8 cellular contexts compared by ENCODE assay signal in genomic region chr6:5004373-5005037, GRCh38. TPM values are rescaled to one million over a fixed set of nuclear protein-coding genes. Genes with fewer than 3 reads are reported as not detected.
DNase-seq lines count a peak whose midpoint lies in the region; ATAC-seq, FAIRE-seq and TF ChIP-seq lines count a peak whose summit lies in the region.

No MANE protein-coding gene starts in this region.

- H3K9me3 ChIP-seq in A549 (no peaks in the 10 kb centered on the region), HCT116 (ENCODE audit: control insufficient read depth in 1 of 2, insufficient read depth in 1 of 2, low read depth in 1 of 2, low read length in 2 of 2) (no peaks in the 10 kb centered on the region), HepG2 (ENCODE audit: low read length) (no peaks in the 10 kb centered on the region), upper lobe of left lung (no peaks in the 10 kb centered on the region)

- H3K79me2 ChIP-seq in HCT116 (ENCODE audit: insufficient read depth, low read length) (no peaks in the 10 kb centered on the region; the same call in 1 of the 2 replicates), HepG2 (ENCODE audit: insufficient read depth, low read length) (peaks cover 7% of the 10 kb centered on the region)

- ATAC-seq in A549 (peak; percentile 13 to 25; a peak in 5 of 6 replicates), HCT116 (peak; percentile 1; the same call in 1 of the 2 replicates), HepG2 (no peak; the same call in 2 of the 3 replicates), upper lobe of left lung (ENCODE audit: low FRiP score in 2 of 2) (no peak)

- POLR2A ChIA-PET in A549 (lab: Yijun Ruan, JAX) = interaction anchor here (1.5 kb wide), 1 partner anchor 121 kb away, joined by 3 read pairs; no protein-coding TSS in a partner anchor
- POLR2A ChIA-PET in HCT116 (lab: Charles Lee) = interaction anchor here (1.3 kb wide), 1 partner anchor 26 kb away, joined by 3 read pairs; no protein-coding TSS in a partner anchor
- POLR2A ChIA-PET in HepG2 (lab: Yijun Ruan, JAX) = interaction anchor here (1.0 to 2.3 kb wide), 8 partner anchors 9 to 228 kb away, joined by 3 to 26 read pairs (median 7); partner anchors contain the start of gene CDYL

- H3K4me3 ChIP-seq in A549 (peak overlapping the region; percentile 66), HCT116 (replicated peaks in 1 of 2; ENCODE audit: low read depth in 1 of 2, low read length in 2 of 2) (peak overlapping the region; percentile 74 to 87), HepG2 (replicated peaks in 1 of 3; ENCODE audit: insufficient read depth in 1 of 3, low read depth in 2 of 3, low read length in 3 of 3) (peak overlapping the region; percentile 65 to 80 (median 68)), upper lobe of left lung (peak overlapping the region; percentile 60 to 78 (median 66))

- H3K9me3 Mint-ChIP-seq in activated naive CD8-positive, alpha-beta T cell treated with anti-CD3 and anti-CD28 coated beads for 36 hours = no peaks in the 10 kb centered on the region

- H3K4me2 ChIP-seq in A549 (peak overlapping the region; percentile 86), HCT116 (ENCODE audit: low read length) (peak overlapping the region; percentile 98), HepG2 (ENCODE audit: low read depth, low read length) (peak overlapping the region; percentile 94)

- no peaks in the 10 kb centered on the region for H3K9me2 ChIP-seq in HCT116 (ENCODE audit: insufficient read depth)

- H3K9ac ChIP-seq in HCT116 (ENCODE audit: low read length) = peak overlapping the region; percentile 73
- H3K9ac ChIP-seq in HepG2 (ENCODE audit: insufficient read depth, low read depth, low read length) = peak overlapping the region; percentile 87

- TF ChIP-seq EP300 in A549 (IDR thresholded peaks at IDR 0.05) (no peak), HepG2 (IDR thresholded peaks at IDR 0.05; ENCODE audit: low read depth in 2 of 2, low read length in 2 of 2) (peak in 1 of 2 experiments; percentile 69; a peak in 2 of 4 replicates), HepG2 (CRISPR knock-in tag; IDR thresholded peaks at IDR 0.05; ENCODE audit: borderline replicate concordance) (peak; percentile 26; the same call in 1 of the 2 replicates), upper lobe of left lung (IDR thresholded peaks at IDR 0.05) (no peak)

- H3K4me1 ChIP-seq in A549 (peaks cover 4% of the 10 kb centered on the region; the same call in 1 of the 3 replicates), HCT116 (ENCODE audit: control insufficient read depth in 1 of 2, insufficient read depth in 2 of 2, low read length in 2 of 2) (peaks cover 0 to 17% of the 10 kb centered on the region in 2 experiments; a peak in 2 of 4 replicates), HepG2 (ENCODE audit: insufficient read depth, low read length) (peaks cover 38% of the 10 kb centered on the region), upper lobe of left lung (peaks cover 0 to 7% (median 5%) of the 10 kb centered on the region in 4 donors)

- H3K27ac Mint-ChIP-seq in activated naive CD8-positive, alpha-beta T cell treated with anti-CD3 and anti-CD28 coated beads for 36 hours = peak overlapping the region; percentile 98

- RAD21 ChIA-PET in HCT116 (lab: Charles Lee; ENCODE audit: low non-redundant PET in 1 of 2, low total read pairs in 2 of 2, uncharacterized antibody in 2 of 2, unreplicated experiment in 2 of 2) = no interaction called here

- H3K36me3 Mint-ChIP-seq in activated naive CD8-positive, alpha-beta T cell treated with anti-CD3 and anti-CD28 coated beads for 36 hours = peaks cover 20% of the 10 kb centered on the region

- peaks cover 12% of the 10 kb centered on the region for H3K4me1 Mint-ChIP-seq in activated naive CD8-positive, alpha-beta T cell treated with anti-CD3 and anti-CD28 coated beads for 36 hours

- peak overlapping the region; percentile 95 for H3K4me3 Mint-ChIP-seq in activated naive CD8-positive, alpha-beta T cell treated with anti-CD3 and anti-CD28 coated beads for 36 hours

- in situ Hi-C loops in HepG2 (cut with HindIII; ENCODE audit: extremely low pct_ligation_motif_present, low pct_unique_long_range_greater_than_20kb) = no loop called here

- peak overlapping the region; percentile 99 for H2AFZ ChIP-seq in HCT116 (ENCODE audit: low read depth, low read length, poor library complexity, severe bottlenecking)
- peak overlapping the region; percentile 11 for H2AFZ ChIP-seq in HepG2 (ENCODE audit: low read length)

- intact Hi-C loops in HCT116 (cut with micrococcal nuclease) = no loop called here
- intact Hi-C loops in HepG2 (cut with micrococcal nuclease; ENCODE audit: unreplicated experiment) = loop anchor here (1.0 kb wide), 2 partner anchors 13 to 26 kb away; no protein-coding TSS in a partner anchor

- H3K27me3 ChIP-seq in HCT116 (ENCODE audit: insufficient read depth, low read length) = no peaks in the 10 kb centered on the region
- no peaks in the 10 kb centered on the region for H3K27me3 ChIP-seq in HepG2 (ENCODE audit: control insufficient read depth in 1 of 2, insufficient read depth in 2 of 2, low read length in 2 of 2)
- H3K27me3 ChIP-seq in upper lobe of left lung = no peaks in the 10 kb centered on the region

- no peaks in the 10 kb centered on the region for H4K20me1 ChIP-seq in HCT116 (ENCODE audit: insufficient read depth)
- H4K20me1 ChIP-seq in HepG2 (ENCODE audit: insufficient read depth, low read length) = no peaks in the 10 kb centered on the region

- H3K27ac ChIP-seq in A549 = peak overlapping the region; percentile 84 to 85
- H3K27ac ChIP-seq in HCT116 (ENCODE audit: low read depth, low read length) = peak overlapping the region; percentile 68
- peak overlapping the region; percentile 96 for H3K27ac ChIP-seq in HepG2 (ENCODE audit: extremely low read length, insufficient read depth, low read length)
- peak overlapping the region; percentile 77 to 92 (median 86) for H3K27ac ChIP-seq in upper lobe of left lung

- H3K36me3 ChIP-seq in HCT116 (ENCODE audit: control insufficient read depth in 1 of 2, insufficient read depth in 2 of 2, low read length in 2 of 2) = peaks cover 7 to 8% of the 10 kb centered on the region in 2 experiments; a peak in 2 of 4 replicates
- H3K36me3 ChIP-seq in HepG2 (replicated peaks in 1 of 2; ENCODE audit: control insufficient read depth in 1 of 2, insufficient read depth in 2 of 2, low read length in 2 of 2) = peaks cover 8 to 21% of the 10 kb centered on the region in 2 experiments
- peaks cover 0 to 9% (median 0%) of the 10 kb centered on the region in 4 donors for H3K36me3 ChIP-seq in upper lobe of left lung

- FAIRE-seq in A549 (lab: Jason Lieb, UNC) = no peak
- FAIRE-seq in HepG2 (lab: Jason Lieb, UNC) = no peak

- TF ChIP-seq RAD21 in A549 (conservative IDR thresholded peaks at IDR 0.05 in 1 of 2, IDR thresholded peaks at IDR 0.05 in 1 of 2) (no peak), HCT116 (IDR thresholded peaks at IDR 0.05; ENCODE audit: low read depth) (no peak), HepG2 (CRISPR knock-in tag; IDR thresholded peaks at IDR 0.05) (no peak)

- DNase-seq in A549 (ENCODE audit: low read depth in 1 of 2, low spot score in 1 of 2) = peak in 1 of 2 experiments; percentile 8
- no peak for DNase-seq in HCT116 (ENCODE audit: low read depth, low spot score)
- no peak for DNase-seq in activated naive CD8-positive, alpha-beta T cell treated with anti-CD3 and anti-CD28 coated beads for 36 hours
- no peak for DNase-seq in HepG2 (ENCODE audit: low spot score)
- no peak for DNase-seq in upper lobe of left lung
- no peak for DNase-seq in SW 1271 (lab: John Stamatoyannopoulos, UW)
- no peak for DNase-seq in dedifferentiated amniotic fluid mesenchymal stem cell (ENCODE audit: extremely low spot score)
- no peak for DNase-seq in activated CD4-positive, alpha-beta T cell treated with anti-CD3 and anti-CD28 coated beads, Interleukin-2, amount 50 U/mL, for 4 hours

- CTCF ChIA-PET in A549 (lab: Yijun Ruan, JAX) (interaction anchor here (0.6 to 1.6 kb wide), 5 partner anchors 9 to 42 kb away, joined by 3 to 6 read pairs (median 4); no protein-coding TSS in a partner anchor), HCT116 (lab: Charles Lee) (interaction anchor here (0.9 to 2.3 kb wide), 2 partner anchors 26 to 37 kb away, joined by 3 to 10 read pairs; no protein-coding TSS in a partner anchor), HepG2 (lab: Yijun Ruan, JAX; ENCODE audit: low intra/inter-chr PET ratio, low total read pairs) (interaction anchor here (2.1 kb wide), 1 partner anchor 26 kb away, joined by 7 read pairs; no protein-coding TSS in a partner anchor)

- H3K27me3 Mint-ChIP-seq in activated naive CD8-positive, alpha-beta T cell treated with anti-CD3 and anti-CD28 coated beads for 36 hours = no peaks in the 10 kb centered on the region

- 57% methylated on average over 12 of the region's 12 CpGs for WGBS in A549 (ENCODE audit: missing lambda C conversion rate)
- 50% methylated on average over 12 of the region's 12 CpGs for WGBS in HepG2 (ENCODE audit: low lambda C conversion rate)
- WGBS in upper lobe of left lung, 2 donors = 59 to 84% methylated on average over 8 to 12 of the region's 12 CpGs

- TF ChIP-seq CTCF in A549 (IDR thresholded peaks at IDR 0.05) = no peak
- TF ChIP-seq CTCF in HCT116 (IDR thresholded peaks at IDR 0.05 in 2 of 3, conservative IDR thresholded peaks at IDR 0.05 in 1 of 3; ENCODE audit: borderline replicate concordance in 1 of 3, insufficient read depth in 1 of 3, low read depth in 2 of 3, low read length in 2 of 3) = no peak
- TF ChIP-seq CTCF in HepG2 (CRISPR knock-in tag; IDR thresholded peaks at IDR 0.05) = no peak
- no peak for TF ChIP-seq CTCF in upper lobe of left lung (IDR thresholded peaks at IDR 0.05)

- BruUV-seq in HCT116 (replicated peaks; lab: Mats Ljungman, UMichigan) = TSS peak; percentile 62
- BruUV-seq in HepG2 (replicated peaks; lab: Mats Ljungman, UMichigan) = TSS peak; percentile 88

- no peak for TF ChIP-seq POLR2A in A549 (IDR thresholded peaks at IDR 0.05; ENCODE audit: low read length)
- no peak for TF ChIP-seq POLR2A in HCT116 (IDR thresholded peaks at IDR 0.05; ENCODE audit: borderline replicate concordance, extremely low read depth, insufficient read depth, insufficient read length)
- no peak; a peak in 1 of 4 replicates for TF ChIP-seq POLR2A in HepG2 (IDR thresholded peaks at IDR 0.05; ENCODE audit: insufficient read depth in 1 of 2, low read depth in 2 of 2, low read length in 2 of 2)
- no peak for TF ChIP-seq POLR2A in upper lobe of left lung (IDR thresholded peaks at IDR 0.05)

RNA-seq across cellular contexts. Expression of gene RPP40, which starts 0.7 kb away (rescaled TPM):
- polyA plus RNA-seq in A549 (2011; rRNA removed) (15.8 and 17.8 TPM in 2 replicates), A549 (2017; fragmentation: RNase III; extraction: RNeasy Plus Mini Kit Qiagen cat#74134 plus additional on column Dnase treatment) (33.9 to 39.1 TPM (median 35.0 TPM) in 3 replicates), HepG2 (2011; rRNA removed) (18.0 and 19.4 TPM in 2 replicates)
- polyA plus RNA-seq in A549 (2012; cell fraction: cytosol; rRNA removed) = 8.8 and 10.4 TPM in 2 replicates
- 5.7 and 7.0 TPM in 2 replicates for polyA plus RNA-seq in A549 (2012; cell fraction: nucleus; rRNA removed)
- polyA minus RNA-seq in A549 (2011; rRNA and poly(A)+ RNA removed) = 5.5 and 5.8 TPM in 2 replicates
- total RNA-seq in HCT116 (2021; ENCODE audit: unreplicated experiment) (15.9 TPM), HepG2 (2016; rRNA removed; fragmentation: Illumina TruSeq; extraction: Trizol) (41.2 and 64.0 TPM in 2 replicates), upper lobe of left lung (1 to 10 TPM in 5 of 6 donors, not detected in 1; 2.4 to 7.9 (median 4.3) TPM)
- 7.1 and 12.8 TPM in 2 replicates for polyA plus RNA-seq in HCT116 (2012)
- total RNA-seq in activated naive CD8-positive, alpha-beta T cell treated with anti-CD3 and anti-CD28 coated beads for 36 hours = 10 to 100 TPM; 18.9 to 20.6 TPM
- 6.2 and 9.4 TPM in 2 replicates for total RNA-seq in HepG2 (2016; cell fraction: cytosol; rRNA removed; fragmentation: Illumina TruSeq; extraction: Trizol; ENCODE audit: low read depth)
- 44.8 and 65.5 TPM in 2 replicates for total RNA-seq in HepG2 (2016; cell fraction: insoluble cytoplasmic fraction; rRNA removed; fragmentation: Illumina TruSeq; extraction: Trizol)
- total RNA-seq in HepG2 (2016; cell fraction: membrane; rRNA removed; fragmentation: Illumina TruSeq; extraction: Trizol) = 13.3 and 13.7 TPM in 2 replicates
- total RNA-seq in HepG2 (2016; cell fraction: nucleus; rRNA removed; fragmentation: Illumina TruSeq; extraction: Trizol) = 22.1 and 24.0 TPM in 2 replicates
- 7.7 and 14.3 TPM in 2 replicates for polyA plus RNA-seq in HepG2 (2011; cell fraction: cytosol; rRNA removed)
- polyA plus RNA-seq in HepG2 (2011; cell fraction: nucleus; rRNA removed) = 6.5 and 6.6 TPM in 2 replicates
- 26.7 and 29.8 TPM in 2 replicates for polyA plus RNA-seq in HepG2 (2012)
- 15.4 and 17.1 TPM in 2 replicates for polyA plus RNA-seq in HepG2 (2016; cell fraction: cytosol; fragmentation: Illumina TruSeq; extraction: Trizol; ENCODE audit: low read depth)
- polyA plus RNA-seq in HepG2 (2016; cell fraction: insoluble cytoplasmic fraction; fragmentation: Illumina TruSeq; extraction: Trizol; ENCODE audit: low read depth) = 66.0 and 77.9 TPM in 2 replicates
- 17.5 and 18.0 TPM in 2 replicates for polyA plus RNA-seq in HepG2 (2016; cell fraction: membrane; fragmentation: Illumina TruSeq; extraction: Trizol; ENCODE audit: low read depth)
- polyA plus RNA-seq in HepG2 (2016; cell fraction: nucleus; fragmentation: Illumina TruSeq; extraction: Trizol; ENCODE audit: insufficient read depth, low read depth) = 29.6 and 31.9 TPM in 2 replicates
- polyA minus RNA-seq in HepG2 (2011; rRNA and poly(A)+ RNA removed; ENCODE audit: low replicate concordance) = 9.4 and 13.4 TPM in 2 replicates
- polyA minus RNA-seq in HepG2 (2011; cell fraction: cytosol; rRNA and poly(A)+ RNA removed) = 6.6 and 7.6 TPM in 2 replicates
- 24.3 and 26.1 TPM in 2 replicates for polyA minus RNA-seq in HepG2 (2011; cell fraction: nucleus; rRNA and poly(A)+ RNA removed)

Comparison
In these comparisons a context has a peak if more than half of its experiments do, and no peak if none do; other contexts are left out.
1. ATAC-seq: peak in A549 (2 of 2) and HCT116 (single experiment); none in HepG2 (single experiment) and upper lobe of left lung (0 of 2).
2. Of the 38 proteins assayed by ChIP-seq in both HepG2 and A549: peak only in HepG2: EP300, KDM5A, NPAS2 and PHF8; only in A549: none; in both: none; in neither: 34.
3. Peak in every context shown above with its lines, with median percentiles within 50 percentile points of each other: H3K27ac ChIP-seq, H3K4me2 ChIP-seq and H3K4me3 ChIP-seq.